ENCODE assay signal across 8 cellular contexts in the genomic region with DNA sequence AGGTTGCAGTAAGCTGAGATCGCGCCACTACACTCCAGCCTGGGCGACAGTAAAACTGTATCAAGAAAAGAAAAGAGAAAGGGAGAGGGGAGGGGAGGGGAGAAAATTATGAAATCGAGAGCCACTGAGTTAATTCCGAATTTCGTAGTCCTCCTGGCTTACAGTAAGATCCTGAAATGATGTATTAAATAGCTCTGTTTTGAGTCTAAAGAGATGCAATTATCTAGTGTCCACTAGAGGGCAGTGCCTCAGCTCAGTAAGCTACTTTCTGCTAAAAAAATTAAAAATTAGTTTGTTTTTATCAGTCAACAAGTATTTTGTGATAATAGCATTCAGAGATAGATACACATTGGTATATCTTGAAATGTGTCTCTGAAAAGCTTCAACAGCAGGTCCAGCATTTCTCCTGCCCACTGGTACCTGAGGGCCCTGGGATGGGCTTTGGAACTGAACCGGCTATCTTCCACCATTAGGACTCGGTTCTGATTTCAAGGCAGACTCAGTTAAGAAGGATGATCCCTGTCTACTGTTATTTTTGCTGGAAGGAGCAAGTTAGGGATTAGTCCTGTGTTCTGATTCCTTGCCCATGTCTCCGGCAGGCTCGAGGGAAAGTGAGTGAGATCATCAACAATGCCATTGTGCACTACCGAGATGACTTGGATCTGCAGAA. TPM values are rescaled to one million over a fixed set of nuclear protein-coding genes. Genes with fewer than 3 reads are reported as not detected.
DNase-seq lines count a peak whose midpoint lies in the region; FAIRE-seq and TF ChIP-seq lines count a peak whose summit lies in the region.

No MANE protein-coding gene starts in this region.

- H3K4me1 ChIP-seq in astrocyte (ENCODE audit: insufficient read depth, low read length) (peaks cover 3% of the 10 kb centered on the region), uterus (peaks cover 0 to 4% of the 10 kb centered on the region in 2 donors)

- H3K79me2 ChIP-seq in astrocyte (ENCODE audit: insufficient read depth, low read length), result no peaks in the 10 kb centered on the region

- no peaks in the 10 kb centered on the region for H3K9me3 Mint-ChIP-seq in astrocyte (ENCODE audit: unreplicated experiment)

- no peaks in the 10 kb centered on the region for H3K4me1 Mint-ChIP-seq in astrocyte (ENCODE audit: low read depth, unreplicated experiment)

- H3K36me3 ChIP-seq in astrocyte (ENCODE audit: insufficient read depth, low read length), result no peaks in the 10 kb centered on the region
- no peaks in the 10 kb centered on the region for H3K36me3 ChIP-seq in uterus
- no peaks in the 10 kb centered on the region for H3K36me3 ChIP-seq in MG63

- no peak overlapping the region for H3K27ac ChIP-seq in astrocyte (ENCODE audit: low read depth, low read length)
- no peak overlapping the region for H3K27ac ChIP-seq in uterus

- DNase-seq in A172 (ENCODE audit: low spot score) (peak; percentile 33), EL (peak; percentile 46), NCI-H1694 treated with DMSO at 0.1 percent for 48 hours (lab: John Stamatoyannopoulos, UW) (peak; percentile 71), astrocyte (ENCODE audit: low read depth) (peak; percentile 38), left kidney (ENCODE audit: low read depth, low spot score) (peak; percentile 75), uterus (no peak), MG63 (no peak), GM12891 (ENCODE audit: insufficient read length, low spot score) (no peak)

- H3K27ac Mint-ChIP-seq in astrocyte (ENCODE audit: unreplicated experiment), result no peak overlapping the region

- no peak overlapping the region for H3K4me3 Mint-ChIP-seq in astrocyte (ENCODE audit: unreplicated experiment)

- no peak overlapping the region for H3K4me2 ChIP-seq in astrocyte (ENCODE audit: low read length)

- TF ChIP-seq POLR2A in uterus (IDR thresholded peaks at IDR 0.05), result no peak
- TF ChIP-seq POLR2A in GM12891 (IDR thresholded peaks at IDR 0.05; ENCODE audit: low read depth, low read length), result no peak

- no peak for FAIRE-seq in astrocyte (lab: Jason Lieb, UNC)
- FAIRE-seq in GM12891 (lab: Jason Lieb, UNC), result no peak

- no peaks in the 10 kb centered on the region for H4K20me1 ChIP-seq in astrocyte (ENCODE audit: insufficient read depth, low read length)

- H3K9me3 ChIP-seq in astrocyte (ENCODE audit: insufficient read depth, low read depth, low read length), result no peaks in the 10 kb centered on the region
- H3K9me3 ChIP-seq in uterus, result no peaks in the 10 kb centered on the region
- no peaks in the 10 kb centered on the region for H3K9me3 ChIP-seq in MG63

- no peak overlapping the region for H2AFZ ChIP-seq in astrocyte (ENCODE audit: low read depth, low read length)

- intact Hi-C loops in uterus (cut with DNase I; ENCODE audit: low total_unique reads), result loop anchor here (5.0 kb wide), 1 partner anchor 48 kb away; no protein-coding TSS in a partner anchor

- TF ChIP-seq CTCF in astrocyte (IDR thresholded peaks at IDR 0.05; ENCODE audit: insufficient read depth, low read depth, low read length) (peak; percentile 94), uterus (IDR thresholded peaks at IDR 0.05) (peak; percentile 67 to 83 (median 70))

- H3K9ac ChIP-seq in astrocyte (ENCODE audit: low read length), result no peak overlapping the region

- H3K27me3 Mint-ChIP-seq in astrocyte (ENCODE audit: low read depth, unreplicated experiment), result peaks cover 16% of the 10 kb centered on the region

- no peak overlapping the region for H3K4me3 ChIP-seq in astrocyte (ENCODE audit: insufficient read depth, low read depth, low read length)
- H3K4me3 ChIP-seq in uterus, result no peak overlapping the region
- H3K4me3 ChIP-seq in MG63, result no peak overlapping the region

- H3K27me3 ChIP-seq in astrocyte (ENCODE audit: insufficient read depth, low read length) (no peaks in the 10 kb centered on the region), uterus (no peaks in the 10 kb centered on the region), MG63 (no peaks in the 10 kb centered on the region)

- no peaks in the 10 kb centered on the region for H3K36me3 Mint-ChIP-seq in astrocyte (ENCODE audit: low read depth, unreplicated experiment)

TF ChIP-seq in GM12891, 5 proteins besides CTCF, POLR2A, EP300 and RAD21:
- TF ChIP-seq POLR2AphosphoS5 (IDR thresholded peaks at IDR 0.05; ENCODE audit: low read depth, low read length), result no peak
- TF ChIP-seq TAF1 (IDR thresholded peaks at IDR 0.05; ENCODE audit: low read depth, low read length), result no peak
- TF ChIP-seq POU2F2 (IDR thresholded peaks at IDR 0.05; ENCODE audit: low read depth, low read length), result no peak
- TF ChIP-seq SPI1 (IDR thresholded peaks at IDR 0.05; ENCODE audit: low read depth, low read length), result no peak
- TF ChIP-seq PAX5 (IDR thresholded peaks at IDR 0.05; ENCODE audit: insufficient read depth, low read length, severe bottlenecking), result no peak

RNA-seq across cellular contexts. Expression of a gene that starts 19.5 kb away (rescaled TPM):
- total RNA-seq in A172 (2014; rRNA removed; shearing (Covaris generic)), result 11.3 and 12.6 TPM in 2 replicates
- total RNA-seq in astrocyte (6.5 and 6.8 TPM in 2 replicates), uterus (1 to 10 TPM in 2 of 4 donors, not detected in 2; 3.9 to 7.0 TPM)
- 3.4 and 7.0 TPM in 2 replicates for total RNA-seq in MG63 (2014; rRNA removed; shearing (Covaris generic); ENCODE audit: low replicate concordance)
- polyA plus RNA-seq in GM12891 (2012; ENCODE audit: low read depth, missing spikeins), result 224 TPM

RNA-seq across cellular contexts. Expression of a gene that starts 24.4 kb away (rescaled TPM):
- total RNA-seq in A172 (2014; rRNA removed; shearing (Covaris generic)), result 28.6 and 31.4 TPM in 2 replicates
- 20.0 and 22.6 TPM in 2 replicates for total RNA-seq in astrocyte
- 10 to 100 TPM in 3 of 4 donors, 1 to 10 TPM in 1; 7.4 to 94.6 (median 27.7) TPM for total RNA-seq in uterus
- total RNA-seq in MG63 (2014; rRNA removed; shearing (Covaris generic); ENCODE audit: low replicate concordance), result 9.0 and 14.3 TPM in 2 replicates
- 9.9 TPM for polyA plus RNA-seq in GM12891 (2012; ENCODE audit: low read depth, missing spikeins)

Comparison
In these comparisons a context has a peak if more than half of its experiments do, and no peak if none do; other contexts are left out.
1. DNase-seq: peak in A172 (single experiment), EL (single experiment), NCI-H1694 treated with DMSO at 0.1 percent for 48 hours (single experiment), astrocyte (single experiment) and left kidney (single experiment); none in uterus (0 of 2), MG63 (single experiment) and GM12891 (single experiment).